29 cellular contexts compared by ENCODE assay signal in the genomic region with DNA sequence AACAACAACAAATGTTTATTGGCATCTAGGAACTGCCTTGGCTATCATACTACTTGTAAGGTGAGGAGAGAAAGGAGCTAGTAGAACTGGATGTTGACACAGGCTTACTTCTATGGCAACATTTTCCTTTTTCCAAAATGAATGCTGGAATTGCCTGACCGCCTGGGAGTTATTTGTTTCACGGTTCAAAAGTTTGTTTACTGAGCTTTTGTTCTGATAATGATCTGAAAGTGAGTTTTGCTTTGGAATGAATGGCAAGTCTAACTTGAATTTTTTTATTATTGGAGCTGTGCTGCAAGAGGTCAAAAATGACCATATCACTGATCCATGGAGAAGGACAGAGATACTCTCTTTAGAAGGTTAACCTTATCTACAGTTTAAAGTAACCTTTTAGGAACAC.
"Had no signal": no experiment of that assay in that cellular context is flagged by ENCODE, and none has a peak within 500 bp of the region (broad histone marks: within the 10 kb centered on the region; RNA-seq: fewer than 3 reads in every experiment).

No MANE protein-coding gene starts in this region.

- H3K4me1 Mint-ChIP-seq: immature natural killer cell, natural killer cell had no signal

- DNase-seq: activated CD4-positive, alpha-beta T cell treated with anti-CD3 and anti-CD28 coated beads for 48 hours; activated CD4-positive, alpha-beta T cell treated with anti-CD3 and anti-CD28 coated beads, Interleukin-2, amount 50 U/mL, for 48 hours; activated CD8-positive, alpha-beta memory T cell treated with anti-CD3 and anti-CD28 coated beads, Interleukin-2, amount 50 U/mL, for 48 hours; activated gamma-delta T cell; activated naive CD4-positive, alpha-beta T cell treated with anti-CD3 and anti-CD28 coated beads, Interleukin-2, amount 50 U/mL, for 16 hours; activated T-cell treated with anti-CD3 and anti-CD28 coated beads, Interleukin-2, amount 50 U/mL, for 24 hours; amniotic stem cell; brain microvascular endothelial cell; cortex of kidney; effector memory CD8-positive, alpha-beta T cell; foreskin fibroblast; head of caudate nucleus; hypothalamus; immature natural killer cell; kidney; left lung; lower lobe of right lung; mesendoderm; natural killer cell; posterior cingulate gyrus; right lobe of liver; stimulated activated CD4-positive, alpha-beta T cell treated with anti-CD3 and anti-CD28 coated beads, Interleukin-2, amount 100 ng/mL, for 48 hours; T-helper 1 cell; upper lobe of left lung; WERI-Rb-1 had no signal

- H3K36me3 ChIP-seq: brain microvascular endothelial cell, left lung, lower lobe of right lung, right lobe of liver, upper lobe of left lung, vagina, WERI-Rb-1 had no signal

- H3K36me3 Mint-ChIP-seq: immature natural killer cell, natural killer cell had no signal

- H3K27me3 ChIP-seq: brain microvascular endothelial cell, right lobe of liver, upper lobe of left lung, vagina had no signal

- H3K4me3 ChIP-seq: left lung, lower lobe of right lung, right lobe of liver, upper lobe of left lung, vagina had no signal

- H3K9me3 ChIP-seq: left lung, lower lobe of right lung, right lobe of liver, upper lobe of left lung, vagina had no signal

- H3K27ac ChIP-seq: brain microvascular endothelial cell, left lung, lower lobe of right lung, right lobe of liver, upper lobe of left lung, vagina, WERI-Rb-1 had no signal

- H3K4me3 Mint-ChIP-seq: activated T-cell treated with anti-CD3 and anti-CD28 coated beads, Interleukin-2, amount 50 U/mL, for 24 hours; effector memory CD8-positive, alpha-beta T cell; immature natural killer cell; natural killer cell; stimulated activated naive CD8-positive, alpha-beta T cell treated with anti-CD3 and anti-CD28 coated beads, Interleukin-15, Interleukin-2, amounts not matched to agents 100 ng/mL and 50 ng/mL, for 24 hours had no signal

- H3K27ac Mint-ChIP-seq: activated T-cell treated with anti-CD3 and anti-CD28 coated beads, Interleukin-2, amount 50 U/mL, for 24 hours; effector memory CD8-positive, alpha-beta T cell; immature natural killer cell; natural killer cell; stimulated activated naive CD8-positive, alpha-beta T cell treated with anti-CD3 and anti-CD28 coated beads, Interleukin-15, Interleukin-2, amounts not matched to agents 100 ng/mL and 50 ng/mL, for 24 hours had no signal

- ATAC-seq: activated CD4-positive, CD25-positive, alpha-beta regulatory T cell treated with anti-CD3 and anti-CD28 coated beads, Interleukin-2, amount 50 U/mL, for 24 hours; effector memory CD8-positive, alpha-beta T cell; esophagus mucosa; left lung; lower lobe of right lung; natural killer cell; right lobe of liver had no signal

- H3K9me3 Mint-ChIP-seq: activated T-cell treated with anti-CD3 and anti-CD28 coated beads, Interleukin-2, amount 50 U/mL, for 24 hours; effector memory CD8-positive, alpha-beta T cell; immature natural killer cell; natural killer cell; stimulated activated naive CD8-positive, alpha-beta T cell treated with anti-CD3 and anti-CD28 coated beads, Interleukin-15, Interleukin-2, amounts not matched to agents 100 ng/mL and 50 ng/mL, for 24 hours had no signal

- H3K4me1 ChIP-seq: left lung, lower lobe of right lung, right lobe of liver, upper lobe of left lung, vagina had no signal
